In genomic region chr20:16824664-16825063, GRCh38 we compare ENCODE assay signal across 7 cellular contexts.
"Had no signal": no experiment of that assay in that cellular context is flagged by ENCODE, and none has a peak within 500 bp of the region (broad histone marks: within the 10 kb centered on the region; RNA-seq: fewer than 3 reads in every experiment).

No MANE protein-coding gene starts in this region.

- H3K4me3 ChIP-seq: K562 had no signal

- H3K4me2 ChIP-seq: KMS-11 had no signal

- DNase-seq: IMR-90, KBM-7, KG1 had no signal

- H3K9ac ChIP-seq: KMS-11 had no signal

- ATAC-seq: K562 had no signal

- H3K27ac ChIP-seq: HL-60, KMS-11 had no signal

- FAIRE-seq: HTR-8/SVneo, K562 had no signal
